In genomic region chr22:31162015-31162765, GRCh38 we compare ENCODE assay signal across 1 cellular context.
A peak's percentile ranks its signal among the peaks of the same experiment; 100 is the strongest.
TF ChIP-seq lines count a peak whose summit lies in the region.

No MANE protein-coding gene starts in this region.

TF ChIP-seq in liver, 16 proteins besides CTCF, POLR2A, EP300 and RAD21 (continued from another document):
- no peak for TF ChIP-seq ATF3 (IDR thresholded peaks at IDR 0.05)
- TF ChIP-seq FOXA1 (IDR thresholded peaks at IDR 0.05), result no peak
- TF ChIP-seq HNF4G (IDR thresholded peaks at IDR 0.05), result no peak
- peak; percentile 39 to 45 for TF ChIP-seq RXRA (IDR thresholded peaks at IDR 0.05)
- no peak for TF ChIP-seq TAF1 (conservative IDR thresholded peaks at IDR 0.05)
- TF ChIP-seq SP1 (IDR thresholded peaks at IDR 0.05), result peak; percentile 29
- TF ChIP-seq ZBTB33 (IDR thresholded peaks at IDR 0.05), result no peak
